In genomic region chr12:100199347-100200136, GRCh38 we compare ENCODE assay signal across 8 cellular contexts. TPM values are rescaled to one million over a fixed set of nuclear protein-coding genes. Genes with fewer than 3 reads are reported as not detected.
DNase-seq lines count a peak whose midpoint lies in the region; ATAC-seq lines count a peak whose summit lies in the region.

No MANE protein-coding gene starts in this region.

- H3K9me3 Mint-ChIP-seq in natural killer cell treated with Interleukin-12 subunit alpha and Interleukin-12 subunit beta and Interleukin-15 and Interleukin-18, amount 100 ng/mL, for 72 hours, result no peaks in the 10 kb centered on the region
- H3K9me3 Mint-ChIP-seq in stimulated activated naive CD8-positive, alpha-beta T cell treated with anti-CD3 and anti-CD28 coated beads, Interleukin-15, Interleukin-2, amounts not matched to agents 100 ng/mL and 50 ng/mL, for 24 hours, result no peaks in the 10 kb centered on the region

- DNase-seq in C1 segment of cervical spinal cord (lab: John Stamatoyannopoulos, UW), result peak in 10 of 14 donors; percentile 9 to 53 (median 31)
- peak; percentile 60 for DNase-seq in GM19240 (ENCODE audit: insufficient read length, low spot score)
- DNase-seq in NCI-H748 treated with DMSO at 0.1 percent for 48 hours (lab: John Stamatoyannopoulos, UW), result peak; percentile 55
- peak; percentile 70 for DNase-seq in activated CD8-positive, alpha-beta memory T cell treated with anti-CD3 and anti-CD28 coated beads, Interleukin-2, amount 50 U/mL, for 4 hours
- DNase-seq in natural killer cell treated with Interleukin-12 subunit alpha and Interleukin-12 subunit beta and Interleukin-15 and Interleukin-18, amount 100 ng/mL, for 72 hours (ENCODE audit: low spot score), result peak; percentile 85

- no peaks in the 10 kb centered on the region for H3K27me3 Mint-ChIP-seq in natural killer cell treated with Interleukin-12 subunit alpha and Interleukin-12 subunit beta and Interleukin-15 and Interleukin-18, amount 100 ng/mL, for 72 hours
- H3K27me3 Mint-ChIP-seq in stimulated activated naive CD8-positive, alpha-beta T cell treated with anti-CD3 and anti-CD28 coated beads, Interleukin-15, Interleukin-2, amounts not matched to agents 100 ng/mL and 50 ng/mL, for 24 hours, result no peaks in the 10 kb centered on the region

- peak overlapping the region; percentile 98 for H3K4me3 Mint-ChIP-seq in natural killer cell treated with Interleukin-12 subunit alpha and Interleukin-12 subunit beta and Interleukin-15 and Interleukin-18, amount 100 ng/mL, for 72 hours
- H3K4me3 Mint-ChIP-seq in stimulated activated naive CD8-positive, alpha-beta T cell treated with anti-CD3 and anti-CD28 coated beads, Interleukin-15, Interleukin-2, amounts not matched to agents 100 ng/mL and 50 ng/mL, for 24 hours, result peak overlapping the region; percentile 99

- ATAC-seq in HG03432 (IDR thresholded peaks at IDR 0.05; ENCODE audit: unreplicated experiment), result peak; percentile 85
- ATAC-seq in esophagus mucosa, result peak; percentile 75
- ATAC-seq in natural killer cell treated with Interleukin-12 subunit alpha and Interleukin-12 subunit beta and Interleukin-15 and Interleukin-18, amount 100 ng/mL, for 72 hours, result peak; percentile 80 to 86

- H3K4me1 Mint-ChIP-seq in natural killer cell treated with Interleukin-12 subunit alpha and Interleukin-12 subunit beta and Interleukin-15 and Interleukin-18, amount 100 ng/mL, for 72 hours (ENCODE audit: low read depth in 2 of 2), result peaks cover 20 to 23% of the 10 kb centered on the region in 2 donors
- peaks cover 44% of the 10 kb centered on the region for H3K4me1 Mint-ChIP-seq in stimulated activated naive CD8-positive, alpha-beta T cell treated with anti-CD3 and anti-CD28 coated beads, Interleukin-15, Interleukin-2, amounts not matched to agents 100 ng/mL and 50 ng/mL, for 24 hours (ENCODE audit: low read depth)

- H3K27ac Mint-ChIP-seq in natural killer cell treated with Interleukin-12 subunit alpha and Interleukin-12 subunit beta and Interleukin-15 and Interleukin-18, amount 100 ng/mL, for 72 hours, result peak overlapping the region; percentile 95 to 96
- peak overlapping the region; percentile 99 for H3K27ac Mint-ChIP-seq in stimulated activated naive CD8-positive, alpha-beta T cell treated with anti-CD3 and anti-CD28 coated beads, Interleukin-15, Interleukin-2, amounts not matched to agents 100 ng/mL and 50 ng/mL, for 24 hours

- H3K36me3 Mint-ChIP-seq in natural killer cell treated with Interleukin-12 subunit alpha and Interleukin-12 subunit beta and Interleukin-15 and Interleukin-18, amount 100 ng/mL, for 72 hours, result no peaks in the 10 kb centered on the region
- peaks cover 14% of the 10 kb centered on the region for H3K36me3 Mint-ChIP-seq in stimulated activated naive CD8-positive, alpha-beta T cell treated with anti-CD3 and anti-CD28 coated beads, Interleukin-15, Interleukin-2, amounts not matched to agents 100 ng/mL and 50 ng/mL, for 24 hours (ENCODE audit: low read depth)

RNA-seq across cellular contexts. Expression of gene ACTR6, which starts 1.1 kb away (rescaled TPM):
- 20.4 TPM for total RNA-seq in esophagus mucosa
- 10 to 100 TPM; 24.0 to 47.6 TPM for total RNA-seq in natural killer cell treated with Interleukin-12 subunit alpha and Interleukin-12 subunit beta and Interleukin-15 and Interleukin-18, amount 100 ng/mL, for 72 hours

RNA-seq across cellular contexts. Expression of gene BLTP3B, which starts 56.9 kb away (rescaled TPM):
- 13.5 TPM for total RNA-seq in esophagus mucosa
- total RNA-seq in natural killer cell treated with Interleukin-12 subunit alpha and Interleukin-12 subunit beta and Interleukin-15 and Interleukin-18, amount 100 ng/mL, for 72 hours, result 10 to 100 TPM; 34.2 to 44.6 TPM

Comparison
In these comparisons a context has a peak if more than half of its experiments do, and no peak if none do; other contexts are left out.
1. Peak in every context shown above with its lines: DNase-seq and ATAC-seq.
2. DNase-seq: peak in every context shown above with its lines; median percentile 85 in natural killer cell treated with Interleukin-12 subunit alpha and Interleukin-12 subunit beta and Interleukin-15 and Interleukin-18, amount 100 ng/mL, for 72 hours; 70 in activated CD8-positive, alpha-beta memory T cell treated with anti-CD3 and anti-CD28 coated beads, Interleukin-2, amount 50 U/mL, for 4 hours; 60 in GM19240; 55 in NCI-H748 treated with DMSO at 0.1 percent for 48 hours; 31 in C1 segment of cervical spinal cord.